Comparison of ENCODE assay signal across 2 cellular contexts in genomic region chr6:44593539-44593944, GRCh38.
TF ChIP-seq lines count a peak whose summit lies in the region.

No MANE protein-coding gene starts in this region.

TF ChIP-seq in H1, 55 proteins besides CTCF, POLR2A, EP300 and RAD21 (continued from another document):
- TF ChIP-seq, protein P1, sequence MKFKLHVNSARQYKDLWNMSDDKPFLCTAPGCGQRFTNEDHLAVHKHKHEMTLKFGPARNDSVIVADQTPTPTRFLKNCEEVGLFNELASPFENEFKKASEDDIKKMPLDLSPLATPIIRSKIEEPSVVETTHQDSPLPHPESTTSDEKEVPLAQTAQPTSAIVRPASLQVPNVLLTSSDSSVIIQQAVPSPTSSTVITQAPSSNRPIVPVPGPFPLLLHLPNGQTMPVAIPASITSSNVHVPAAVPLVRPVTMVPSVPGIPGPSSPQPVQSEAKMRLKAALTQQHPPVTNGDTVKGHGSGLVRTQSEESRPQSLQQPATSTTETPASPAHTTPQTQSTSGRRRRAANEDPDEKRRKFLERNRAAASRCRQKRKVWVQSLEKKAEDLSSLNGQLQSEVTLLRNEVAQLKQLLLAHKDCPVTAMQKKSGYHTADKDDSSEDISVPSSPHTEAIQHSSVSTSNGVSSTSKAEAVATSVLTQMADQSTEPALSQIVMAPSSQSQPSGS (IDR thresholded peaks at IDR 0.05; ENCODE audit: low read length), result no peak
- TF ChIP-seq KDM1A (IDR thresholded peaks at IDR 0.05; ENCODE audit: borderline replicate concordance, low read length), result peak; percentile 61; the same call in 1 of the 2 replicates
- TF ChIP-seq RFX5 (IDR thresholded peaks at IDR 0.05; ENCODE audit: borderline replicate concordance, low read depth, low read length), result no peak
- TF ChIP-seq, protein P2, sequence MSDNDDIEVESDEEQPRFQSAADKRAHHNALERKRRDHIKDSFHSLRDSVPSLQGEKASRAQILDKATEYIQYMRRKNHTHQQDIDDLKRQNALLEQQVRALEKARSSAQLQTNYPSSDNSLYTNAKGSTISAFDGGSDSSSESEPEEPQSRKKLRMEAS (IDR thresholded peaks at IDR 0.05), result no peak

TF ChIP-seq in neural cell, 6 proteins besides CTCF, POLR2A, EP300 and RAD21:
- no peak for TF ChIP-seq REST (IDR thresholded peaks at IDR 0.05; ENCODE audit: borderline replicate concordance)
- peak; percentile 64 for TF ChIP-seq SMC3 (conservative IDR thresholded peaks at IDR 0.05; ENCODE audit: poor library complexity)
- TF ChIP-seq TAF1 (IDR thresholded peaks at IDR 0.05; ENCODE audit: low read depth), result no peak
- TF ChIP-seq MXI1 (conservative IDR thresholded peaks at IDR 0.05; ENCODE audit: poor library complexity, severe bottlenecking), result no peak
- TF ChIP-seq POLR2AphosphoS5 (IDR thresholded peaks at IDR 0.05), result no peak
- TF ChIP-seq EZH2 (IDR thresholded peaks at IDR 0.05; ENCODE audit: borderline replicate concordance, insufficient read depth, low read length, poor library complexity, severe bottlenecking), result no peak
TF ChIP-seq in neural cell: peak in this region for 1.
